In the genomic region with DNA sequence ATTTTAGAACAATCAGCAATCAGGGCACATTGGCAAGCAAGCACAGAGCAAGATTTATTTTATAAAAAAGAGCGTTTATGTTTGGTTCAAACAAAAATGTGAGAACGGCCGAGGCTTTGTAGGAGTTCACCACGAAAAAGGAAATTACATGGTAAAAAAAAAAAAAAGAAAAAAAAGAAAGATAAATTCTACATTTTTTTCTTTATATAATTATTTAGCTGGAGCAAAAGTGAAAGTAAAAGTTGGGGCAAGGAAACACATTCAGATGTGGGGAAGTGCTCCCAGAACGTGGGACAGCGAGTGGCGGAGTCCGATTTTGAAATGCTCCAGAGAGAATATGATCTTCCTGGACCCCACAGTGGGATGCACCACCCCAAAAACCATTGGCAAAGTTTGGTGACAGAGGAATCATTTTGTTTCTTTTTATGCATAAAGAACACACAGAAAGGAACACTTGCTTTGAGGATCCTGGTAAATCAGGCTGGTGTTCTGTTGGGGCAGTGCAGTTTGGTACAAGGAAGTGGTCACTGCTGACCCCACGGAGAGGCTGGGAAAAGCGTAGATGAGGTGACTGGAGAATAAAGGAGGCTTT, we compare ENCODE assay signal across 8 cellular contexts. TPM values are rescaled to one million over a fixed set of nuclear protein-coding genes. Genes with fewer than 3 reads are reported as not detected.
A peak's percentile ranks its signal among the peaks of the same experiment; 100 is the strongest.
DNase-seq lines count a peak whose midpoint lies in the region; ATAC-seq and TF ChIP-seq lines count a peak whose summit lies in the region.

No MANE protein-coding gene starts in this region.

- TF ChIP-seq POLR2A in Peyer's patch (IDR thresholded peaks at IDR 0.05), result no peak

- ATAC-seq in HG02623 (IDR thresholded peaks at IDR 0.05; ENCODE audit: unreplicated experiment), result no peak

- no peaks in the 10 kb centered on the region for H3K36me3 Mint-ChIP-seq in endothelial cell (ENCODE audit: low read depth, unreplicated experiment)
- peaks cover 11% of the 10 kb centered on the region for H3K36me3 Mint-ChIP-seq in neural crest cell (ENCODE audit: low read depth)

- no peak for TF ChIP-seq CTCF in GM12864 (IDR thresholded peaks at IDR 0.05; ENCODE audit: low read depth, low read length, missing control alignments)
- no peak for TF ChIP-seq CTCF in Peyer's patch (IDR thresholded peaks at IDR 0.05)
- no peak for TF ChIP-seq CTCF in endothelial cell (IDR thresholded peaks at IDR 0.05; ENCODE audit: unreplicated experiment)
- TF ChIP-seq CTCF in neural crest cell (conservative IDR thresholded peaks at IDR 0.05), result no peak

- H3K9me3 ChIP-seq in Peyer's patch, result no peaks in the 10 kb centered on the region

- peak overlapping the region; percentile 85 for H3K4me3 Mint-ChIP-seq in endothelial cell (ENCODE audit: unreplicated experiment)
- peak overlapping the region; percentile 92 for H3K4me3 Mint-ChIP-seq in neural crest cell

- H3K4me1 Mint-ChIP-seq in endothelial cell (ENCODE audit: unreplicated experiment) (peaks cover 6% of the 10 kb centered on the region), neural crest cell (peaks cover 25% of the 10 kb centered on the region)

- H3K9me3 Mint-ChIP-seq in endothelial cell (ENCODE audit: unreplicated experiment) (no peaks in the 10 kb centered on the region), neural crest cell (no peaks in the 10 kb centered on the region)

- no peak overlapping the region for H3K27ac Mint-ChIP-seq in endothelial cell (ENCODE audit: unreplicated experiment)
- peak overlapping the region; percentile 99 for H3K27ac Mint-ChIP-seq in neural crest cell (ENCODE audit: unreplicated experiment)

- DNase-seq in GM12864 (ENCODE audit: low read depth) (no peak), Peyer's patch (peak in 2 of 3 donors; percentile 40 to 53), endothelial cell (ENCODE audit: low spot score) (no peak), neural crest cell (ENCODE audit: low read depth, low spot score) (no peak), midbrain (lab: John Stamatoyannopoulos, UW) (no peak), middle frontal gyrus (ENCODE audit: extremely low spot score, low spot score) (no peak)
- no peak for DNase-seq in activated CD4-positive, alpha-beta T cell treated with anti-CD3 and anti-CD28 coated beads, Interleukin-2, amount 50 U/mL, for 1 hour

- no peaks in the 10 kb centered on the region for H3K27me3 ChIP-seq in Peyer's patch

- peak overlapping the region; percentile 59 to 76 (median 70) for H3K27ac ChIP-seq in Peyer's patch

- no peaks in the 10 kb centered on the region for H3K36me3 ChIP-seq in Peyer's patch

- H3K27me3 Mint-ChIP-seq in endothelial cell (ENCODE audit: unreplicated experiment) (no peaks in the 10 kb centered on the region), neural crest cell (ENCODE audit: low read depth) (no peaks in the 10 kb centered on the region)

- H3K4me3 ChIP-seq in GM12864 (ENCODE audit: low read depth, low read length), result peak overlapping the region; percentile 68
- H3K4me3 ChIP-seq in Peyer's patch, result peak overlapping the region; percentile 21 to 55 (median 42)

- peaks cover 0 to 7% (median 0%) of the 10 kb centered on the region in 4 donors for H3K4me1 ChIP-seq in Peyer's patch

RNA-seq across cellular contexts. Expression of gene ATP5PO, which starts 16.3 kb away (rescaled TPM):
- 100 to 1,000 TPM; 178 to 291 (median 203) TPM for total RNA-seq in Peyer's patch
- 218 TPM for total RNA-seq in endothelial cell (ENCODE audit: unreplicated experiment)
- 231 and 234 TPM in 2 replicates for total RNA-seq in neural crest cell

Comparison
In these comparisons a context has a peak if more than half of its experiments do, and no peak if none do; other contexts are left out.
1. DNase-seq: peak in Peyer's patch (2 of 3); none in GM12864 (single experiment), endothelial cell (single experiment), neural crest cell (single experiment), midbrain (single experiment), middle frontal gyrus (single experiment) and activated CD4-positive, alpha-beta T cell treated with anti-CD3 and anti-CD28 coated beads, Interleukin-2, amount 50 U/mL, for 1 hour (single experiment).